In the genomic region with DNA sequence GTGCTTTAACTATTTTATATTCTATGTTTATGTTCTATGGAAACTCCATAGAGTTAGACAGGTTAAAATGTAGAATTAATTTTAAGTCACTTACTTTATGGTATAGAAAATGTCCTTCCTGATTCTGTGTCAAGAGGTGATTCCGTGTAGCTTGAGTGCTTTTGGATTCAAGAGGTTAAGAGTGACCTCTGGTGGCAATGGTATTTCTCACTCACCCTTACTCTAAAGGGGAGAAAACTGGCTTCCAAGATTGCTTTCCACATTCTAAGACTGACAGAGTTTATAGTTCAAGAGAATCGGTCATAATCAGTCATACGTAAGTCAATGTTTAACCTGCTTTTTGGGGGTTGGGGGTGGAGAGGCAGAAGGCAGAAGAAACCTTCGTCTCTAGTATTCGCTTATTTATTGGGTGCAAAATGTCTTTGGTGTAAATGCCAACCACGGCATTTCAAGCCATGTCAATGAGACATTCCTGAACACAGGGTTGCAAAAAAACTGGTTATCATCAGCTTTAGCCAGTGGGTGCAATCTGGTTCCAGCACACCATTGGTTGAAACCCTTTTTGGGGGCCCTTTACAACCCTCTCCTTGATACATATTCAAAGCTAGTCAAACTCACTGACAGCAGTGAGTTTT, we compare ENCODE assay signal across 9 cellular contexts.
DNase-seq lines count a peak whose midpoint lies in the region; ATAC-seq and TF ChIP-seq lines count a peak whose summit lies in the region.
"Had no signal": no experiment of that assay in that cellular context is flagged by ENCODE, and none has a peak within 500 bp of the region (broad histone marks: within the 10 kb centered on the region; RNA-seq: fewer than 3 reads in every experiment).

No MANE protein-coding gene starts in this region.

- no peaks in the 10 kb centered on the region for H3K4me1 Mint-ChIP-seq in activated T-cell treated with anti-CD3 and anti-CD28 coated beads, Interleukin-2, amount 50 U/mL, for 4 hours (ENCODE audit: low read depth)

- TF ChIP-seq EP300 in stomach (IDR thresholded peaks at IDR 0.05): no peak

- no peaks in the 10 kb centered on the region for H3K79me2 ChIP-seq in hepatocyte

- no peaks in the 10 kb centered on the region for H3K36me3 Mint-ChIP-seq in activated T-cell treated with anti-CD3 and anti-CD28 coated beads, Interleukin-2, amount 50 U/mL, for 4 hours (ENCODE audit: insufficient read depth)

- peak; percentile 78 for ATAC-seq in HG02623 (IDR thresholded peaks at IDR 0.05; ENCODE audit: unreplicated experiment)
- no peak for ATAC-seq in activated T-cell treated with anti-CD3 and anti-CD28 coated beads, Interleukin-2, amount 50 U/mL, for 4 hours

- no peaks in the 10 kb centered on the region for H3K9me2 ChIP-seq in hepatocyte (replicated peaks; ENCODE audit: insufficient read depth)

- H3K9me3 ChIP-seq in adrenal gland (replicated peaks in 1 of 3) (no peaks in the 10 kb centered on the region), hepatocyte (ENCODE audit: low read depth) (no peaks in the 10 kb centered on the region), stomach (no peaks in the 10 kb centered on the region)
- H3K9me3 ChIP-seq: BLaER1 treated with 17β-estradiol and CSF1 and Interleukin-3, amounts not matched to agents 10 nM and 100 nM had no signal

- H4K20me1 ChIP-seq in hepatocyte (ENCODE audit: insufficient read depth, poor library complexity, severe bottlenecking): no peaks in the 10 kb centered on the region
- H4K20me1 ChIP-seq: BLaER1 treated with 17β-estradiol and CSF1 and Interleukin-3, amounts not matched to agents 10 nM and 100 nM had no signal

- no peak for TF ChIP-seq POLR2A in adrenal gland (IDR thresholded peaks at IDR 0.05)
- TF ChIP-seq POLR2A in stomach (IDR thresholded peaks at IDR 0.05): no peak

- H3K4me2 ChIP-seq in hepatocyte: no peak overlapping the region
- H3K4me2 ChIP-seq: BLaER1 treated with 17β-estradiol and CSF1 and Interleukin-3, amounts not matched to agents 10 nM and 100 nM had no signal

- H3K27me3 ChIP-seq in adrenal gland: no peaks in the 10 kb centered on the region
- H3K27me3 ChIP-seq in hepatocyte: no peaks in the 10 kb centered on the region
- H3K27me3 ChIP-seq in stomach: no peaks in the 10 kb centered on the region
- H3K27me3 ChIP-seq: BLaER1 treated with 17β-estradiol and CSF1 and Interleukin-3, amounts not matched to agents 10 nM and 100 nM had no signal

- H3K4me1 ChIP-seq in adrenal gland (replicated peaks in 1 of 2) (no peaks in the 10 kb centered on the region), hepatocyte (ENCODE audit: insufficient read depth) (no peaks in the 10 kb centered on the region), stomach (no peaks in the 10 kb centered on the region)
- H3K4me1 ChIP-seq: BLaER1 treated with 17β-estradiol and CSF1 and Interleukin-3, amounts not matched to agents 10 nM and 100 nM had no signal

- H3K36me3 ChIP-seq in adrenal gland (replicated peaks in 1 of 2) (no peaks in the 10 kb centered on the region), hepatocyte (replicated peaks; ENCODE audit: insufficient read depth, low read depth) (no peaks in the 10 kb centered on the region), stomach (no peaks in the 10 kb centered on the region)
- H3K36me3 ChIP-seq: BLaER1 treated with 17β-estradiol and CSF1 and Interleukin-3, amounts not matched to agents 10 nM and 100 nM had no signal

- intact Hi-C loops in adrenal gland (cut with DNase I) (loop anchor here (10.0 kb wide), 1 partner anchor 308 kb away; no protein-coding TSS in a partner anchor), stomach (cut with DNase I; ENCODE audit: low total_unique reads) (loop anchor here (5.0 kb wide), 1 partner anchor 311 kb away; no protein-coding TSS in a partner anchor)

- H3K27me3 Mint-ChIP-seq in activated T-cell treated with anti-CD3 and anti-CD28 coated beads, Interleukin-2, amount 50 U/mL, for 4 hours (ENCODE audit: low read depth): peaks cover 2% of the 10 kb centered on the region

- no peaks in the 10 kb centered on the region for H3K9me3 Mint-ChIP-seq in activated T-cell treated with anti-CD3 and anti-CD28 coated beads, Interleukin-2, amount 50 U/mL, for 4 hours

- DNase-seq in NCI-H2081 (lab: John Stamatoyannopoulos, UW) (peak; percentile 16 to 58), NCI-H2081 treated with DMSO at 0.1 percent for 48 hours (lab: John Stamatoyannopoulos, UW) (no peak), NCI-H1417 (lab: John Stamatoyannopoulos, UW) (peak; percentile 30 to 89 (median 58)), adrenal gland (peak in 1 of 7 donors; percentile 2), hepatocyte (ENCODE audit: low spot score) (peak; percentile 80), stomach (no peak)
- DNase-seq in activated T-cell treated with anti-CD3 and anti-CD28 coated beads, Interleukin-2, amount 50 U/mL, for 4 hours: no peak

- H2AFZ ChIP-seq in hepatocyte: peak overlapping the region; percentile 6

- TF ChIP-seq CTCF in adrenal gland (IDR thresholded peaks at IDR 0.05) (peak in 5 of 6 experiments; percentile 9 to 55 (median 38)), hepatocyte (IDR thresholded peaks at IDR 0.05; ENCODE audit: poor library complexity) (peak; percentile 75), stomach (IDR thresholded peaks at IDR 0.05) (peak in 5 of 7 experiments; percentile 21 to 65 (median 50))

- H3K4me3 ChIP-seq in adrenal gland: no peak overlapping the region
- no peak overlapping the region for H3K4me3 ChIP-seq in hepatocyte
- no peak overlapping the region for H3K4me3 ChIP-seq in stomach
- H3K4me3 ChIP-seq: BLaER1 treated with 17β-estradiol and CSF1 and Interleukin-3, amounts not matched to agents 10 nM and 100 nM had no signal

- no peak overlapping the region for H3K4me3 Mint-ChIP-seq in activated T-cell treated with anti-CD3 and anti-CD28 coated beads, Interleukin-2, amount 50 U/mL, for 4 hours

- WGBS in adrenal gland, 4 donors: 31 to 47% (median 36%) methylated on average over 6 of the region's 6 CpGs
- WGBS in hepatocyte (ENCODE audit: low lambda C conversion rate, missing lambda C conversion rate): 34% methylated on average over 6 of the region's 6 CpGs
- WGBS in stomach, 5 donors: 23 to 34% (median 27%) methylated on average over 6 of the region's 6 CpGs

- H3K27ac ChIP-seq in adrenal gland (no peak overlapping the region), hepatocyte (no peak overlapping the region), stomach (no peak overlapping the region)
- H3K27ac ChIP-seq: BLaER1 treated with 17β-estradiol and CSF1 and Interleukin-3, amounts not matched to agents 10 nM and 100 nM had no signal

Comparison
In these comparisons a context has a peak if more than half of its experiments do, and no peak if none do; other contexts are left out.
1. DNase-seq: peak in NCI-H2081 (2 of 2), NCI-H1417 (3 of 3) and hepatocyte (single experiment); none in NCI-H2081 treated with DMSO at 0.1 percent for 48 hours (single experiment), stomach (single experiment) and activated T-cell treated with anti-CD3 and anti-CD28 coated beads, Interleukin-2, amount 50 U/mL, for 4 hours (single experiment).
2. Peak in every context shown above with its lines, with median percentiles within 50 percentile points of each other: CTCF ChIP-seq.